8 cellular contexts compared by ENCODE assay signal in the genomic region with DNA sequence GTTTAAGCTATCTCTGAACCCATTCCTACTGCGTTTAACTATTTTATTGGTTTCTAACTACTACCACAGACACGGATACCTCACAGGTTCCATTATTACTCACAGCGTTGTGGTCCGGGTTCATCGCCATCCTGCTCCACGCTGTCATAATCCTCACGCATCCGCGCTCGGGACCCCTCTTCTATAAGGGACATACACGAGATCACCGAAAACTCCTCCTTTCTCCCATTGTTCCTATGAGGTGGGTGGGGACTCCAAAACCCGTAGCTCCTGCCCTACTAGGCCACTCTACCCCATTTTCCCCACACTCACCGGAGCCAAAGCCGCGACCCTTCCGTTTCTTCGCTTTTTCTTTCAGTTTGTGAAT. TPM values are rescaled to one million over a fixed set of nuclear protein-coding genes. Genes with fewer than 3 reads are reported as not detected.
DNase-seq lines count a peak whose midpoint lies in the region; ATAC-seq, FAIRE-seq and TF ChIP-seq lines count a peak whose summit lies in the region.

No MANE protein-coding gene starts in this region.

- peaks cover 5% of the 10 kb centered on the region for H3K36me3 ChIP-seq in BJ (ENCODE audit: control insufficient read depth, insufficient read depth, low read length)
- H3K36me3 ChIP-seq in iPS-15b (ENCODE audit: control insufficient read depth, insufficient read depth, low read length), result peaks cover 2% of the 10 kb centered on the region

- CTCF ChIA-PET in BJ (lab: Yijun Ruan, JAX), result interaction anchor here (0.7 to 1.8 kb wide), 9 partner anchors 16 to 82 kb away, joined by 3 to 12 read pairs (median 6); partner anchors contain the start of genes ANKRD34A, LIX1L and POLR3GL

- POLR2A ChIA-PET in BJ (lab: Charles Lee), result interaction anchor here (0.8 to 1.1 kb wide), 3 partner anchors 31 to 54 kb away, joined by 3 to 5 read pairs (median 3); partner anchors contain the start of gene LIX1L

- DNase-seq in BJ (ENCODE audit: low read depth) (no peak), urothelium cell line (ENCODE audit: low spot score) (no peak), RPMI8226 (no peak)
- DNase-seq in activated CD8-positive, alpha-beta memory T cell treated with anti-CD3 and anti-CD28 coated beads, Interleukin-2, amount 50 U/mL, for 4 hours, result peak; percentile 44
- DNase-seq in stimulated activated CD4-positive, alpha-beta T cell treated with anti-CD3 and anti-CD28 coated beads, Interleukin-4, amount 100 ng/mL, for 48 hours (ENCODE audit: low read depth in 2 of 2), result peak; percentile 32 to 42

- peak overlapping the region; percentile 88 for H3K9ac ChIP-seq in iPS-15b (ENCODE audit: low read depth, low read length)

- peak overlapping the region; percentile 66 for H3K4me3 ChIP-seq in BJ (ENCODE audit: low read depth, low read length)
- peak overlapping the region; percentile 97 for H3K4me3 ChIP-seq in iPS-15b (ENCODE audit: low read depth, low read length)

- no peaks in the 10 kb centered on the region for H3K4me1 ChIP-seq in iPS-15b (ENCODE audit: control insufficient read depth, insufficient read depth, low read length)

- no peak for TF ChIP-seq CTCF in BJ (IDR thresholded peaks at IDR 0.05; ENCODE audit: insufficient read depth, low read depth, low read length)

- no peaks in the 10 kb centered on the region for H3K9me3 ChIP-seq in iPS-15b (ENCODE audit: control insufficient read depth, insufficient read depth, low read length)

- FAIRE-seq in urothelium cell line (lab: Jason Lieb, UNC), result no peak

- H3K27me3 ChIP-seq in BJ (ENCODE audit: control insufficient read depth, insufficient read depth, low read length), result no peaks in the 10 kb centered on the region
- no peaks in the 10 kb centered on the region for H3K27me3 ChIP-seq in iPS-15b (ENCODE audit: control insufficient read depth, insufficient read depth, low read length)

- peak; percentile 7 for ATAC-seq in HG02973 (IDR thresholded peaks at IDR 0.05; ENCODE audit: unreplicated experiment)
- ATAC-seq in GM19351 (IDR thresholded peaks at IDR 0.05; ENCODE audit: unreplicated experiment), result no peak

RNA-seq across cellular contexts. Expression of gene RBM8A, which starts 0.6 kb away (rescaled TPM):
- polyA plus RNA-seq in BJ (2011; rRNA removed), result 71.2 and 135 TPM in 2 replicates
- polyA minus RNA-seq in BJ (2011; rRNA and poly(A)+ RNA removed), result 23.6 and 31.7 TPM in 2 replicates

RNA-seq across cellular contexts. Expression of gene PEX11B, which starts 8.2 kb away (rescaled TPM):
- 34.9 and 46.4 TPM in 2 replicates for polyA plus RNA-seq in BJ (2011; rRNA removed)
- polyA minus RNA-seq in BJ (2011; rRNA and poly(A)+ RNA removed), result 13.2 and 25.7 TPM in 2 replicates

RNA-seq across cellular contexts. Expression of gene ITGA10, which starts 16.8 kb away (rescaled TPM):
- polyA plus RNA-seq in BJ (2011; rRNA removed), result 0.63 and 0.82 TPM in 2 replicates
- polyA minus RNA-seq in BJ (2011; rRNA and poly(A)+ RNA removed), result 0.09 and 1.2 TPM in 2 replicates

RNA-seq across cellular contexts. Expression of gene LIX1L, which starts 31.1 kb away (rescaled TPM):
- 35.1 and 42.1 TPM in 2 replicates for polyA plus RNA-seq in BJ (2011; rRNA removed)
- polyA minus RNA-seq in BJ (2011; rRNA and poly(A)+ RNA removed), result 22.7 and 23.4 TPM in 2 replicates

RNA-seq across cellular contexts. Expression of gene ANKRD34A, which starts 37.7 kb away (rescaled TPM):
- 1.3 and 1.4 TPM in 2 replicates for polyA plus RNA-seq in BJ (2011; rRNA removed)
- 1.5 TPM in 2 replicates for polyA minus RNA-seq in BJ (2011; rRNA and poly(A)+ RNA removed)

Comparison
In these comparisons a context has a peak if more than half of its experiments do, and no peak if none do; other contexts are left out.
1. DNase-seq: peak in activated CD8-positive, alpha-beta memory T cell treated with anti-CD3 and anti-CD28 coated beads, Interleukin-2, amount 50 U/mL, for 4 hours (single experiment) and stimulated activated CD4-positive, alpha-beta T cell treated with anti-CD3 and anti-CD28 coated beads, Interleukin-4, amount 100 ng/mL, for 48 hours (2 of 2); none in BJ (single experiment), urothelium cell line (single experiment) and RPMI8226 (single experiment).